In genomic region chrX:46554942-46555341, GRCh38 we compare ENCODE assay signal across 9 cellular contexts. TPM values are rescaled to one million over a fixed set of nuclear protein-coding genes. Genes with fewer than 3 reads are reported as not detected.
DNase-seq lines count a peak whose midpoint lies in the region; ATAC-seq, FAIRE-seq and TF ChIP-seq lines count a peak whose summit lies in the region.
"Had no signal": no experiment of that assay in that cellular context is flagged by ENCODE, and none has a peak within 500 bp of the region (broad histone marks: within the 10 kb centered on the region; RNA-seq: fewer than 3 reads in every experiment).

No MANE protein-coding gene starts in this region.

- TF ChIP-seq CTCF in AG04450 (IDR thresholded peaks at IDR 0.05; ENCODE audit: low read depth, low read length): peak; percentile 32
- TF ChIP-seq CTCF in RWPE1 (conservative IDR thresholded peaks at IDR 0.05; ENCODE audit: low read depth): peak; percentile 22; the same call in 1 of the 2 replicates

- H3K27me3 ChIP-seq in AG04450 (ENCODE audit: control insufficient read depth, insufficient read depth, low read length): no peaks in the 10 kb centered on the region

- FAIRE-seq in GM12892 (lab: Jason Lieb, UNC) (peak; percentile 74), frontal cortex (lab: Jason Lieb, UNC) (peak; percentile 36)

- H3K9me3 ChIP-seq in AG04450 (ENCODE audit: control insufficient read depth, insufficient read depth, low read length): no peaks in the 10 kb centered on the region

- CTCF ChIA-PET in AG04450 (lab: Charles Lee): interaction anchor here (0.7 to 1.5 kb wide), 13 partner anchors 36 to 538 kb away, joined by 3 to 13 read pairs (median 4); no protein-coding TSS in a partner anchor
- CTCF ChIA-PET in RWPE1 (lab: Yijun Ruan, JAX): no interaction called here

- DNase-seq in AG04450 (ENCODE audit: low read depth, low spot score) (no peak), GM12892 (ENCODE audit: insufficient read length) (no peak), RWPE1 (ENCODE audit: low spot score) (no peak), frontal cortex (ENCODE audit: low spot score in 2 of 2) (no peak), NCI-H187 treated with DMSO at 0.1 percent for 48 hours (lab: John Stamatoyannopoulos, UW) (no peak), mucosa of gallbladder (ENCODE audit: low spot score) (no peak), cerebellar cortex (ENCODE audit: low spot score) (no peak)

- no peak for ATAC-seq in HG02798 (IDR thresholded peaks at IDR 0.05; ENCODE audit: poor library complexity, unreplicated experiment)

- H3K4me3 ChIP-seq in AG04450 (ENCODE audit: low read depth, low read length): no peak overlapping the region
- H3K4me3 ChIP-seq: lung had no signal

- TF ChIP-seq POLR2A in GM12892 (IDR thresholded peaks at IDR 0.05; ENCODE audit: low read depth, low read length): no peak

- H3K27ac ChIP-seq in AG04450 (ENCODE audit: low read depth, low read length) (no peak overlapping the region), RWPE1 (no peak overlapping the region)

- POLR2A ChIA-PET in AG04450 (lab: Yijun Ruan, JAX): interaction anchor here (0.7 kb wide), 2 partner anchors 132 to 237 kb away, joined by 6 to 7 read pairs; no protein-coding TSS in a partner anchor
- POLR2A ChIA-PET in RWPE1 (lab: Yijun Ruan, JAX; ENCODE audit: low non-redundant PET): no interaction called here

RNA-seq across cellular contexts. Expression of gene ZNF674, which starts 9.7 kb away (rescaled TPM):
- 4.0 and 4.1 TPM in 2 replicates for polyA plus RNA-seq in AG04450 (2011; rRNA removed)
- polyA minus RNA-seq in AG04450 (2011; rRNA and poly(A)+ RNA removed): 12.9 and 14.0 TPM in 2 replicates
- 2.9 TPM for polyA plus RNA-seq in GM12892 (2012; ENCODE audit: missing spikeins)
- total RNA-seq in frontal cortex (14.3 TPM), mucosa of gallbladder (4.7 TPM)

RNA-seq across cellular contexts. Expression of gene CHST7, which starts 18.6 kb away (rescaled TPM):
- 2.1 and 2.3 TPM in 2 replicates for polyA plus RNA-seq in AG04450 (2011; rRNA removed)
- 0.97 and 1.3 TPM in 2 replicates for polyA minus RNA-seq in AG04450 (2011; rRNA and poly(A)+ RNA removed)
- 2.3 TPM for polyA plus RNA-seq in GM12892 (2012; ENCODE audit: missing spikeins)
- total RNA-seq in frontal cortex (6.5 TPM), mucosa of gallbladder (12.9 TPM)
